In genomic region chr5:61523997-61524396, GRCh38 we compare ENCODE assay signal across 22 cellular contexts.
DNase-seq lines count a peak whose midpoint lies in the region; ATAC-seq, FAIRE-seq and TF ChIP-seq lines count a peak whose summit lies in the region.
"Had no signal": no experiment of that assay in that cellular context is flagged by ENCODE, and none has a peak within 500 bp of the region (broad histone marks: within the 10 kb centered on the region; RNA-seq: fewer than 3 reads in every experiment).

No MANE protein-coding gene starts in this region.

- H3K4me1 ChIP-seq in keratinocyte (ENCODE audit: control insufficient read depth, extremely low read depth, insufficient read depth, low read length) (no peaks in the 10 kb centered on the region), urinary bladder (ENCODE audit: insufficient read depth) (no peaks in the 10 kb centered on the region), suprapubic skin (no peaks in the 10 kb centered on the region)
- H3K4me1 ChIP-seq: BLaER1 had no signal

- H3K4me3 ChIP-seq in keratinocyte (ENCODE audit: control insufficient read depth in 2 of 3, extremely low read depth in 1 of 3, insufficient read depth in 2 of 3, low read depth in 1 of 3, low read length in 3 of 3), result no peak overlapping the region
- no peak overlapping the region for H3K4me3 ChIP-seq in urinary bladder (ENCODE audit: low read depth, low read length)
- no peak overlapping the region for H3K4me3 ChIP-seq in suprapubic skin
- H3K4me3 ChIP-seq: BLaER1, GM12878, GM23338 had no signal

- FAIRE-seq in keratinocyte (lab: Jason Lieb, UNC), result peak; percentile 29
- FAIRE-seq: D721Med, GM12878 had no signal

- H3K27me3 ChIP-seq in keratinocyte (ENCODE audit: control insufficient read depth, extremely low read depth, insufficient read depth, low read length), result no peaks in the 10 kb centered on the region
- no peaks in the 10 kb centered on the region for H3K27me3 ChIP-seq in suprapubic skin
- H3K27me3 ChIP-seq: BLaER1 had no signal

- H3K4me3 Mint-ChIP-seq in Calu3 (ENCODE audit: low read depth, unreplicated experiment) (no peak overlapping the region), mesothelial cell of epicardium (no peak overlapping the region)
- H3K4me3 Mint-ChIP-seq: B cell; CD4-positive, CD25-positive, alpha-beta regulatory T cell; CD8-positive, alpha-beta T cell; GM23338; H9 had no signal

- ATAC-seq in omental fat pad (ENCODE audit: low FRiP score), result no peak
- ATAC-seq: CD8-positive, alpha-beta T cell; GM12878; GM23338; HCT116 had no signal

- H3K36me3 ChIP-seq in keratinocyte (ENCODE audit: control insufficient read depth in 2 of 2, extremely low read depth in 1 of 2, insufficient read depth in 2 of 2, low read length in 2 of 2), result peaks cover 3 to 8% of the 10 kb centered on the region in 2 experiments
- H3K36me3 ChIP-seq in urinary bladder (ENCODE audit: insufficient read depth), result no peaks in the 10 kb centered on the region
- no peaks in the 10 kb centered on the region for H3K36me3 ChIP-seq in suprapubic skin

- intact Hi-C loops in Calu3 (cut with micrococcal nuclease; ENCODE audit: unreplicated experiment), result loop anchor here (10.0 kb wide), 1 partner anchor 469 kb away; no protein-coding TSS in a partner anchor

- DNase-seq in Calu3 (no peak), keratinocyte (ENCODE audit: low read depth, low spot score) (no peak), mesothelial cell of epicardium (ENCODE audit: low spot score in 2 of 2, unreplicated experiment in 2 of 2) (no peak), cerebellar nuclear complex (lab: John Stamatoyannopoulos, UW) (no peak), suprapubic skin (ENCODE audit: low spot score in 2 of 2) (no peak), omental fat pad (ENCODE audit: low spot score) (no peak)
- DNase-seq: Caco-2; CD4-positive, CD25-positive, alpha-beta regulatory T cell; CD8-positive, alpha-beta T cell; DMS 273 treated with DMSO at 0.1 percent for 48 hours; DMS79; EL; GDM1; H9 had no signal

- no peak overlapping the region for H3K27ac ChIP-seq in keratinocyte (ENCODE audit: control insufficient read depth, insufficient read depth, low read length)
- H3K27ac ChIP-seq in urinary bladder (ENCODE audit: low read depth), result peak overlapping the region; percentile 10
- no peak overlapping the region for H3K27ac ChIP-seq in suprapubic skin
- H3K27ac ChIP-seq: BLaER1, C4-2B had no signal

- H4K20me1 ChIP-seq in keratinocyte (ENCODE audit: control insufficient read depth, extremely low read depth, insufficient read depth, low read length), result no peaks in the 10 kb centered on the region

- H3K27me3 Mint-ChIP-seq in Calu3 (ENCODE audit: unreplicated experiment) (no peaks in the 10 kb centered on the region), mesothelial cell of epicardium (ENCODE audit: low read depth) (no peaks in the 10 kb centered on the region)
- H3K27me3 Mint-ChIP-seq: B cell; CD4-positive, CD25-positive, alpha-beta regulatory T cell had no signal

- H3K4me1 Mint-ChIP-seq in Calu3 (ENCODE audit: low read depth, unreplicated experiment) (peaks cover 27% of the 10 kb centered on the region), mesothelial cell of epicardium (peaks cover 20% of the 10 kb centered on the region)

- H3K36me3 Mint-ChIP-seq in Calu3 (ENCODE audit: insufficient read depth, unreplicated experiment) (peaks cover 10% of the 10 kb centered on the region), mesothelial cell of epicardium (peaks cover 21% of the 10 kb centered on the region)

- H3K9me1 ChIP-seq in keratinocyte (ENCODE audit: control insufficient read depth, extremely low read depth, insufficient read depth, low read length), result no peaks in the 10 kb centered on the region

- dilution Hi-C loops in keratinocyte (cut with MboI; ENCODE audit: extremely low pct_ligation_motif_present, low sequenced_read_pairs), result no loop called here

- H3K9me3 Mint-ChIP-seq in Calu3 (ENCODE audit: low read depth, unreplicated experiment) (no peaks in the 10 kb centered on the region), mesothelial cell of epicardium (no peaks in the 10 kb centered on the region)
- H3K9me3 Mint-ChIP-seq: CD8-positive, alpha-beta T cell; GM23338; H9 had no signal

- no peak overlapping the region for H3K9ac ChIP-seq in keratinocyte (ENCODE audit: control insufficient read depth, extremely low read depth, insufficient read depth, low read length)
- H3K9ac ChIP-seq: BLaER1 had no signal

- TF ChIP-seq EP300 in suprapubic skin (IDR thresholded peaks at IDR 0.05), result no peak

- H2AFZ ChIP-seq in keratinocyte (ENCODE audit: control insufficient read depth, low read length), result no peak overlapping the region
- H2AFZ ChIP-seq: GM23338 had no signal

- H3K4me2 ChIP-seq in keratinocyte (ENCODE audit: control insufficient read depth, extremely low read depth, insufficient read depth, low read depth, low read length), result no peak overlapping the region
- H3K4me2 ChIP-seq: BLaER1, GM23338 had no signal

- CTCF ChIA-PET in Calu3 (lab: Charles Lee), result no interaction called here

- TF ChIP-seq CTCF in Calu3 (IDR thresholded peaks at IDR 0.05; ENCODE audit: unreplicated experiment) (no peak), keratinocyte (optimal IDR thresholded peaks at IDR 0.05 in 1 of 3, IDR thresholded peaks at IDR 0.05 in 1 of 3, conservative IDR thresholded peaks at IDR 0.05 in 1 of 3; ENCODE audit: extremely low read depth in 1 of 3, insufficient read depth in 2 of 3, low read length in 3 of 3) (no peak), mesothelial cell of epicardium (IDR thresholded peaks at IDR 0.05; ENCODE audit: unreplicated experiment) (no peak), suprapubic skin (IDR thresholded peaks at IDR 0.05) (no peak), omental fat pad (IDR thresholded peaks at IDR 0.05) (no peak)

- no TSS peak for BruUV-seq in Calu3 (replicated peaks; lab: Mats Ljungman, UMichigan)

- H3K79me2 ChIP-seq in keratinocyte (ENCODE audit: control insufficient read depth, insufficient read depth, low read length), result peaks cover 3% of the 10 kb centered on the region

- peak overlapping the region; percentile 40 for H3K27ac Mint-ChIP-seq in Calu3 (ENCODE audit: unreplicated experiment)
- H3K27ac Mint-ChIP-seq in mesothelial cell of epicardium, result peak overlapping the region; percentile 39
- H3K27ac Mint-ChIP-seq: B cell; CD4-positive, CD25-positive, alpha-beta regulatory T cell; CD8-positive, alpha-beta T cell; GM23338; H9 had no signal

- TF ChIP-seq POLR2A in suprapubic skin (IDR thresholded peaks at IDR 0.05), result no peak

- H3K9me3 ChIP-seq in keratinocyte (ENCODE audit: control insufficient read depth, low read depth, low read length) (no peaks in the 10 kb centered on the region), suprapubic skin (no peaks in the 10 kb centered on the region)
- H3K9me3 ChIP-seq: BLaER1, Caco-2 had no signal

- 85% methylated on average over 3 of the region's 3 CpGs for WGBS in urinary bladder
- 89% methylated on average over 3 of the region's 3 CpGs for WGBS in suprapubic skin
